ENCODE assay signal across 28 cellular contexts in the genomic region with DNA sequence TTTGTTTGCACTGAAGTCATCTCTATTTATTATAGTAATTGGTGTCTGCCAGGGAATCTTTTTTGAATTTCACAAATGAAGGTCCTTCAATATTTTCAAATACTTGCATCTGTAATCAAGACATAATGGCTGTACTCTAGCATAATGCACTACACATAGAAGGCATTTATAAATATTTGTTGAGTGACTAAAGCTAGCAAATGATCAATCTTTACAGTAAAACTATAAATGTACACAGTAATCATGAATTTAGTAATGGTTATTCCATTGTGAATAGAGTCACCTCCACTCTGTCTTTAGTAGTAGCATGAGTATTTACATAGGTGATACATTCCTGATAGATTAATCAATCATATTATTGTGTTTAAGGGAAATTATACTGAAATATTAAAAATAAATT.
"Had no signal": no experiment of that assay in that cellular context is flagged by ENCODE, and none has a peak within 500 bp of the region (broad histone marks: within the 10 kb centered on the region; RNA-seq: fewer than 3 reads in every experiment).

No MANE protein-coding gene starts in this region.

- DNase-seq: activated CD4-positive, alpha-beta memory T cell treated with anti-CD3 and anti-CD28 coated beads, Interleukin-2, amount 10 ng/mL, durations not matched to agents 7 days and 5 days; activated CD4-positive, alpha-beta T cell treated with anti-CD3 and anti-CD28 coated beads for 1 hour; activated CD4-positive, alpha-beta T cell treated with anti-CD3 and anti-CD28 coated beads for 36 hours; activated CD4-positive, alpha-beta T cell treated with anti-CD3 and anti-CD28 coated beads for 48 hours; activated CD4-positive, alpha-beta T cell treated with anti-CD3 and anti-CD28 coated beads, Interleukin-2, amount 10 ng/mL, durations not matched to agents 7 days and 5 days; activated CD4-positive, alpha-beta T cell treated with anti-CD3 and anti-CD28 coated beads, Interleukin-2, amount 50 U/mL, for 48 hours; activated CD4-positive, CD25-positive, alpha-beta regulatory T cell; activated CD8-positive, alpha-beta memory T cell treated with anti-CD3 and anti-CD28 coated beads for 24 hours; activated CD8-positive, alpha-beta memory T cell treated with anti-CD3 and anti-CD28 coated beads, Interleukin-2, amount 10 ng/mL, durations not matched to agents 7 days and 5 days; activated CD8-positive, alpha-beta memory T cell treated with anti-CD3 and anti-CD28 coated beads, Interleukin-2, amount 50 U/mL, for 48 hours; activated CD8-positive, alpha-beta T cell treated with anti-CD3 and anti-CD28 coated beads, Interleukin-2, amount 10 ng/mL, durations not matched to agents 7 days and 5 days; activated effector memory CD4-positive, alpha-beta T cell treated with Interleukin-2 at 50 U/mL for 16 hours; activated gamma-delta T cell; activated naive CD4-positive, alpha-beta T cell treated with anti-CD3 and anti-CD28 coated beads, Interleukin-2, amount 10 ng/mL, durations not matched to agents 7 days and 5 days; activated naive CD4-positive, alpha-beta T cell treated with Interleukin-2 at 50 U/mL for 16 hours; activated naive CD8-positive, alpha-beta T cell treated with anti-CD3 and anti-CD28 coated beads, Interleukin-2, amount 10 ng/mL, durations not matched to agents 7 days and 5 days; activated naive CD8-positive, alpha-beta T cell treated with anti-CD3 and anti-CD28 coated beads, Interleukin-2, amount 50 U/mL, for 24 hours; activated T-cell treated with anti-CD3 and anti-CD28 coated beads, Interleukin-2, amount 50 U/mL, for 24 hours; activated T-cell treated with anti-CD3 and anti-CD28 coated beads, Interleukin-2, amount 50 U/mL, for 48 hours; amygdala; anterior cingulate cortex; caudate nucleus; cerebellar nuclear complex; T-helper 2 cell; T-helper 9 cell; WERI-Rb-1 had no signal

- FAIRE-seq: bronchial epithelial cell, colon had no signal
